In genomic region chr2:223093436-223093839, GRCh38 we compare ENCODE assay signal across 9 cellular contexts. TPM values are rescaled to one million over a fixed set of nuclear protein-coding genes. Genes with fewer than 3 reads are reported as not detected.
A peak's percentile ranks its signal among the peaks of the same experiment; 100 is the strongest.
DNase-seq lines count a peak whose midpoint lies in the region; ATAC-seq and TF ChIP-seq lines count a peak whose summit lies in the region.
"Had no signal": no experiment of that assay in that cellular context is flagged by ENCODE, and none has a peak within 500 bp of the region (broad histone marks: within the 10 kb centered on the region; RNA-seq: fewer than 3 reads in every experiment).

No MANE protein-coding gene starts in this region.

- intact Hi-C loops in thyroid gland (cut with DNase I): no loop called here

- no peaks in the 10 kb centered on the region for H3K27me3 ChIP-seq in right atrium auricular region
- H3K27me3 ChIP-seq in thyroid gland: no peaks in the 10 kb centered on the region

- POLR2A ChIA-PET in WTC11 (lab: Charles Lee): no interaction called here

- no peak overlapping the region for H3K4me3 Mint-ChIP-seq in WTC11

- DNase-seq in HT1080 (ENCODE audit: low read depth) (peak; percentile 74), WTC11 (ENCODE audit: low spot score) (peak; percentile 15), right atrium auricular region (ENCODE audit: low spot score) (peak; percentile 85), thyroid gland (peak; percentile 81 to 82), amniotic stem cell (lab: John Stamatoyannopoulos, UW) (no peak)
- DNase-seq: retina had no signal

- H3K9me3 Mint-ChIP-seq in WTC11: peaks cover 5% of the 10 kb centered on the region; the same call in 1 of the 2 replicates

- 19 to 25% methylated on average over 6 of the region's 6 CpGs for whole genome bisulfite sequencing in thyroid gland, 2 donors

- peak overlapping the region; percentile 55 to 76 for H3K27ac ChIP-seq in right atrium auricular region
- H3K27ac ChIP-seq in thyroid gland: peak overlapping the region; percentile 50 to 61 (median 55)

- H3K36me3 ChIP-seq in right atrium auricular region (no peaks in the 10 kb centered on the region), thyroid gland (no peaks in the 10 kb centered on the region)

- H3K4me1 Mint-ChIP-seq in WTC11: peaks cover 8% of the 10 kb centered on the region

- no peak overlapping the region for H3K27ac Mint-ChIP-seq in WTC11

- H3K9me3 ChIP-seq in right atrium auricular region (no peaks in the 10 kb centered on the region), thyroid gland (no peaks in the 10 kb centered on the region)

- ATAC-seq in WTC11: no peak
- ATAC-seq in HG03135 (IDR thresholded peaks at IDR 0.05; ENCODE audit: unreplicated experiment): no peak
- no peak for ATAC-seq in HG03196 (IDR thresholded peaks at IDR 0.05; ENCODE audit: unreplicated experiment)

- TF ChIP-seq CTCF in WTC11 (IDR thresholded peaks at IDR 0.05) (no peak), right atrium auricular region (IDR thresholded peaks at IDR 0.05) (no peak), thyroid gland (IDR thresholded peaks at IDR 0.05) (no peak)

- no peaks in the 10 kb centered on the region; the same call in 1 of the 2 replicates for H3K27me3 Mint-ChIP-seq in WTC11 (ENCODE audit: low read depth)

- H3K36me3 Mint-ChIP-seq in WTC11: no peaks in the 10 kb centered on the region

- H3K4me3 ChIP-seq in right atrium auricular region (no peak overlapping the region), thyroid gland (replicated peaks in 1 of 3) (no peak overlapping the region)

- TF ChIP-seq POLR2A in thyroid gland (IDR thresholded peaks at IDR 0.05): peak in 1 of 2 donors; percentile 13

- H3K4me1 ChIP-seq in right atrium auricular region: peaks cover 0 to 12% of the 10 kb centered on the region in 2 donors
- peaks cover 6 to 17% of the 10 kb centered on the region in 2 donors for H3K4me1 ChIP-seq in thyroid gland

- CTCF ChIA-PET in WTC11 (lab: Charles Lee): no interaction called here

TF ChIP-seq in WTC11, 78 proteins besides CTCF, POLR2A, EP300 and RAD21:
- TF ChIP-seq TEAD1 (CRISPR knock-in tag; IDR thresholded peaks at IDR 0.05) (no peak), ATF3 (CRISPR knock-in tag; conservative IDR thresholded peaks at IDR 0.05) (no peak), ELF4 (CRISPR knock-in tag; IDR thresholded peaks at IDR 0.05; ENCODE audit: low read depth) (no peak), OVOL2 (CRISPR knock-in tag; IDR thresholded peaks at IDR 0.05; ENCODE audit: borderline replicate concordance) (no peak)

RNA-seq across cellular contexts. Expression of gene KCNE4, which starts 41.4 kb away (rescaled TPM):
- not detected in 2 replicates for total RNA-seq in HT1080 (2014; rRNA removed; shearing (Covaris generic))
- 0.07 TPM in 1 of 2 replicates, not detected in the other for polyA plus RNA-seq in HT1080 (2015; cell fraction: cytosol; rRNA removed)
- polyA plus RNA-seq in HT1080 (2015; cell fraction: nucleus; rRNA removed): not detected in 2 replicates
- total RNA-seq in WTC11 (2021) (0.04 TPM in 1 of 3 replicates, not detected in the others), right atrium auricular region (1 to 10 TPM; 3.4 to 4.0 TPM), thyroid gland (10 to 100 TPM in 3 of 4 donors, 1 to 10 TPM in 1; 7.8 to 19.6 (median 18.4) TPM)
- total RNA-seq: dermis microvascular lymphatic vessel endothelial cell had no signal
